ENCODE assay signal across 1 cellular context in genomic region chr7:110685899-110686298, GRCh38.
TF ChIP-seq lines count a peak whose summit lies in the region.

No MANE protein-coding gene starts in this region.

TF ChIP-seq in IMR-90, 13 proteins besides CTCF, POLR2A, EP300 and RAD21 (continued from another document):
- TF ChIP-seq MAZ (IDR thresholded peaks at IDR 0.05; ENCODE audit: borderline replicate concordance, low read depth, low read length): no peak
- TF ChIP-seq MXI1 (IDR thresholded peaks at IDR 0.05; ENCODE audit: borderline replicate concordance, low read depth, low read length): no peak
- no peak for TF ChIP-seq CEBPB (IDR thresholded peaks at IDR 0.05; ENCODE audit: low read depth, low read length)
- no peak for TF ChIP-seq USF2 (IDR thresholded peaks at IDR 0.05; ENCODE audit: low read depth, low read length)
- no peak for TF ChIP-seq SMC3 (IDR thresholded peaks at IDR 0.05; ENCODE audit: low read depth, low read length)
- no peak for TF ChIP-seq FOS (IDR thresholded peaks at IDR 0.05; ENCODE audit: low read depth, low read length)
- TF ChIP-seq CHD1 (IDR thresholded peaks at IDR 0.05; ENCODE audit: low read depth, low read length): no peak
